ENCODE assay signal across 1 cellular context in genomic region chr6:22875845-22876244, GRCh38.
TF ChIP-seq lines count a peak whose summit lies in the region.

No MANE protein-coding gene starts in this region.

TF ChIP-seq in K562, 482 proteins besides CTCF, POLR2A, EP300 and RAD21 (continued from another document):
- TF ChIP-seq ZNF609 (CRISPR knock-in tag; IDR thresholded peaks at IDR 0.05; ENCODE audit: borderline replicate concordance) (no peak), ZNF165 (CRISPR knock-in tag; IDR thresholded peaks at IDR 0.05; ENCODE audit: borderline replicate concordance) (no peak), CEBPB (tag; IDR thresholded peaks at IDR 0.05) (peak; percentile 38; the same call in 1 of the 2 replicates)
